Comparison of ENCODE assay signal across 8 cellular contexts in the genomic region with DNA sequence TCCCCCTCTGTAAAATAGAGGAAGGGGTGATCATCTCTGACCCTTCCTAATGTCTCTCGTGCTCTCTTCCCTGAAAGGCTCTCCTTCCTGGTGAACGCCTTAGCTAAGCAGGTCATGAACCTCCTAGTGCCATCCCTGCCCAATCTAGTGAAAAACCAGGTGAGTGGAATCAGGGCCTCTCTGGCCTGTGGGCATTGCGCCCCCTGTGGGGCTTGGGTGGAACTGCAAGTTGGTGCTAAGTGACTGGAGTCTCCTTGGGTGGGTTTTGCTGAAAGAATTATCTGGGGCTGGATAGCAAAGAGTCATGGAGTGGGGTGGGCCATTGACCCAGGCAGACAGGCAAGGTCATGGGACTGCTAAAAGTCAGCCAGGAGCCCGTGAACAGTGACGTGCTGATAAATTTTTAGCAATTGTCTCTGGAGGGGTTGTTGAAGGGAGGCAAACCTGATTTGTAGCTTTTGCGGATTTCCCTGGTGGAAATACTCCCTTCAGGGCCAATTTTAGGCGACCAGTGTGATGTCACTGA. TPM values are rescaled to one million over a fixed set of nuclear protein-coding genes. Genes with fewer than 3 reads are reported as not detected.
A peak's percentile ranks its signal among the peaks of the same experiment; 100 is the strongest.
DNase-seq lines count a peak whose midpoint lies in the region; ATAC-seq and TF ChIP-seq lines count a peak whose summit lies in the region.

No MANE protein-coding gene starts in this region.

- DNase-seq in GM10266 (ENCODE audit: extremely low spot score): peak; percentile 69
- DNase-seq in NB4 (ENCODE audit: low read depth): peak; percentile 52
- DNase-seq in activated CD4-positive, alpha-beta T cell treated with anti-CD3 and anti-CD28 coated beads for 48 hours: peak; percentile 82
- peak; percentile 36 for DNase-seq in cerebellum (ENCODE audit: low spot score)
- DNase-seq in midbrain (lab: John Stamatoyannopoulos, UW): peak; percentile 39
- peak; percentile 25 to 44 for DNase-seq in stimulated activated CD8-positive, alpha-beta memory T cell treated with anti-CD3 and anti-CD28 coated beads, Interleukin-7, amount 100 ng/mL, for 1 hour (ENCODE audit: low read depth in 2 of 2)
- no peak for DNase-seq in foreskin melanocyte

- peak; percentile 94 for TF ChIP-seq CTCF in GM10266 (IDR thresholded peaks at IDR 0.05; ENCODE audit: control insufficient read depth, insufficient read depth, low read depth, missing control alignments)
- peak; percentile 100 for TF ChIP-seq CTCF in NB4 (IDR thresholded peaks at IDR 0.05; ENCODE audit: low read depth, low read length)

- no peak for ATAC-seq in HG03460 (IDR thresholded peaks at IDR 0.05; ENCODE audit: unreplicated experiment)

- H3K4me3 ChIP-seq in NB4 (ENCODE audit: low read depth, low read length): no peak overlapping the region

- TF ChIP-seq POLR2A in NB4 (IDR thresholded peaks at IDR 0.05; ENCODE audit: extremely low read depth, insufficient read length): no peak

RNA-seq across cellular contexts. Expression of a gene that starts 8.9 kb away (rescaled TPM):
- total RNA-seq in cerebellum: 0.45 TPM

RNA-seq across cellular contexts. Expression of a gene that starts 56.1 kb away (rescaled TPM):
- total RNA-seq in cerebellum: not detected
